24 cellular contexts compared by ENCODE assay signal in genomic region chr6:163842467-163842866, GRCh38.
"Had no signal": no experiment of that assay in that cellular context is flagged by ENCODE, and none has a peak within 500 bp of the region (broad histone marks: within the 10 kb centered on the region; RNA-seq: fewer than 3 reads in every experiment).

No MANE protein-coding gene starts in this region.

- DNase-seq: activated CD4-positive, alpha-beta memory T cell treated with anti-CD3 and anti-CD28 coated beads, Interleukin-2, amount 10 ng/mL, durations not matched to agents 7 days and 5 days; activated CD4-positive, alpha-beta T cell treated with anti-CD3 and anti-CD28 coated beads for 48 hours; activated CD4-positive, CD25-positive, alpha-beta regulatory T cell; activated CD8-positive, alpha-beta memory T cell treated with anti-CD3 and anti-CD28 coated beads, Interleukin-2, amount 10 ng/mL, durations not matched to agents 7 days and 5 days; activated naive CD4-positive, alpha-beta T cell treated with anti-CD3 and anti-CD28 coated beads for 36 hours; activated T-cell treated with anti-CD3 and anti-CD28 coated beads, Interleukin-2, amount 50 U/mL, for 24 hours; body of pancreas; central memory CD4-positive, alpha-beta T cell; dorsolateral prefrontal cortex; endodermal cell; foreskin keratinocyte; mesenchymal stem cell; mucosa of descending colon; naive B cell; stimulated activated CD4-positive, alpha-beta T cell treated with anti-CD3 and anti-CD28 coated beads, Interleukin-12 subunit alpha, Interleukin-12 subunit beta, amount 100 ng/mL, for 4 hours; stimulated activated CD4-positive, alpha-beta T cell treated with anti-CD3 and anti-CD28 coated beads, Interleukin-1b, Interleukin-23, amount 100 ng/mL, for 48 hours; stimulated activated CD8-positive, alpha-beta memory T cell treated with anti-CD3 and anti-CD28 coated beads, Interleukin-4, amount 100 ng/mL, for 48 hours; stimulated activated naive CD4-positive, alpha-beta T cell; upper lobe of right lung had no signal

- H3K4me3 ChIP-seq: body of pancreas, dorsolateral prefrontal cortex, hepatocyte, mucosa of descending colon, prostate gland, right atrium auricular region, upper lobe of right lung had no signal

- H3K36me3 ChIP-seq: prostate gland, right atrium auricular region, upper lobe of right lung had no signal

- H3K79me2 ChIP-seq: hepatocyte had no signal

- ATAC-seq: activated CD8-positive, alpha-beta memory T cell treated with anti-CD3 and anti-CD28 coated beads, Interleukin-2, amount 10 ng/mL, durations not matched to agents 7 days and 5 days; body of pancreas; mucosa of descending colon had no signal

- H3K9me3 ChIP-seq: prostate gland, right atrium auricular region, upper lobe of right lung had no signal

- H3K4me2 ChIP-seq: hepatocyte had no signal

- H3K27ac ChIP-seq: body of pancreas, dorsolateral prefrontal cortex, epithelial cell of prostate, foreskin keratinocyte, hepatocyte, prostate gland, upper lobe of right lung had no signal

- H3K4me1 ChIP-seq: body of pancreas, foreskin keratinocyte, prostate gland, upper lobe of right lung had no signal

- H3K27me3 ChIP-seq: body of pancreas, dorsolateral prefrontal cortex, foreskin keratinocyte, hepatocyte, right atrium auricular region, upper lobe of right lung had no signal

- FAIRE-seq: colon had no signal

- H2AFZ ChIP-seq: hepatocyte had no signal
